In the genomic region with DNA sequence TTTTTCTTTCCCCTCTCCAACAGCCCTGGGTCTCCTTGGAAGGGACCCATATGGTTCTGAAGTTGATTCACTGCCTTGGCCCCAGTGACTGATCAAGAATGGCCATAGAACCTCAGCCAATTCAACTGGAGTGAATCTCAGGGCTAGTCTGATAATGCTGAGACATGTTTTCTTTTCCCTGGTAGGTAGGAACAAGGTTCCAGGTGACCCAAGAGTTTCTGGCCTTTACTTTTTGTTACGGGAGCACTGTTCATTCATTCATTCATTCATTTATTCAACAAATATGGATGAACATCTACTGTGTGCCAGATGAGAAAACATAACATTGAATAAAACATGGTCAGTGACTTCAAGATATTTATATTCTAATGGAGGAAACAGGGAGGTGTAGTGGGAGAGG, we compare ENCODE assay signal across 10 cellular contexts.
"Had no signal": no experiment of that assay in that cellular context is flagged by ENCODE, and none has a peak within 500 bp of the region (broad histone marks: within the 10 kb centered on the region; RNA-seq: fewer than 3 reads in every experiment).

No MANE protein-coding gene starts in this region.

- H2AFZ ChIP-seq: GM23248 had no signal

- H3K27ac Mint-ChIP-seq: HFFc6 had no signal

- H3K4me3 ChIP-seq: GM23248, HAP-1 had no signal

- H3K27ac ChIP-seq: GM23248, HL-60, KMS-11 had no signal

- H3K36me3 ChIP-seq: HAP-1 had no signal

- H3K9ac ChIP-seq: GM23248, KMS-11 had no signal

- H3K4me2 ChIP-seq: KMS-11 had no signal

- DNase-seq: GM23248, GOT3, H7, HFFc6, IMR-90, KBM-7 had no signal

- H3K4me3 Mint-ChIP-seq: HFFc6 had no signal

- ATAC-seq: HCT116 had no signal
